Comparison of ENCODE assay signal across 1 cellular context in the genomic region with DNA sequence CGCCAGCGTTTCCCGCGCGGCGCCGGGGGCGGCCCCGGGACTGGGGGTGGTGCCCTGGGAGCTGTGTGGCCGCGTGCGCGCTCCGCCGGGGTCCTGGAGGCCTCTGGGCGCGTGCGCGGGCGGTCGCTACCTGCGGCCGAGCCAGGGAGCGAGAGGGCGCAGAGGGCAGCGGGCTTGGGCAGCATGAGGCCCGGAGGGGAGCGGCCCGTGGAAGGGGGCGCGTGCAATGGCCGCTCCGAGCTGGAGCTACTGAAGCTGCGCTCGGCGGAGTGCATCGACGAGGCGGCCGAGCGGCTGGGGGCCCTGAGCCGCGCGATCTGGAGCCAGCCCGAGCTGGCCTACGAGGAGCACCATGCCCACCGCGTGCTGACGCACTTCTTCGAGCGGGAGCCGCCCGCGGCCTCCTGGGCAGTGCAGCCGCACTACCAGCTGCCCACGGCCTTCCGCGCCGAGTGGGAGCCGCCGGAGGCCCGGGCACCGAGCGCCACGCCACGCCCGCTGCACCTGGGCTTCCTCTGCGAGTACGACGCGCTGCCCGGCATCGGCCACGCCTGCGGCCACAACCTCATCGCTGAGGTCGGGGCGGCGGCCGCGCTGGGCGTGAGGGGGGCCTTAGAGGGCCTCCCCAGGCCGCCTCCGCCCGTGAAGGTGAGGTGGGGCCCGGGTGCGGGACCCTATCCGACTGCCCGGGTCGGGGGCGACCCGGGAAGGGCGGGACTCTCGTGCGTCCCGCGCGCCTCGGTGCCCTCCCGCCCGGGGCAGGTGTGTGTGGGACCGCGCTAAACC.
A peak's percentile ranks its signal among the peaks of the same experiment; 100 is the strongest.
TF ChIP-seq lines count a peak whose summit lies in the region.

A gene with protein sequence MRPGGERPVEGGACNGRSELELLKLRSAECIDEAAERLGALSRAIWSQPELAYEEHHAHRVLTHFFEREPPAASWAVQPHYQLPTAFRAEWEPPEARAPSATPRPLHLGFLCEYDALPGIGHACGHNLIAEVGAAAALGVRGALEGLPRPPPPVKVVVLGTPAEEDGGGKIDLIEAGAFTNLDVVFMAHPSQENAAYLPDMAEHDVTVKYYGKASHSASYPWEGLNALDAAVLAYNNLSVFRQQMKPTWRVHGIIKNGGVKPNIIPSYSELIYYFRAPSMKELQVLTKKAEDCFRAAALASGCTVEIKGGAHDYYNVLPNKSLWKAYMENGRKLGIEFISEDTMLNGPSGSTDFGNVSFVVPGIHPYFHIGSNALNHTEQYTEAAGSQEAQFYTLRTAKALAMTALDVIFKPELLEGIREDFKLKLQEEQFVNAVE (plus strand): TSS at position 94 of the 786 bp plus-strand sequence. CDS start 90 bp downstream, at position 184.

TF ChIP-seq in HepG2, 621 proteins besides CTCF, POLR2A, EP300 and RAD21 (continued from another document and continues in another):
- TF ChIP-seq, protein P1, sequence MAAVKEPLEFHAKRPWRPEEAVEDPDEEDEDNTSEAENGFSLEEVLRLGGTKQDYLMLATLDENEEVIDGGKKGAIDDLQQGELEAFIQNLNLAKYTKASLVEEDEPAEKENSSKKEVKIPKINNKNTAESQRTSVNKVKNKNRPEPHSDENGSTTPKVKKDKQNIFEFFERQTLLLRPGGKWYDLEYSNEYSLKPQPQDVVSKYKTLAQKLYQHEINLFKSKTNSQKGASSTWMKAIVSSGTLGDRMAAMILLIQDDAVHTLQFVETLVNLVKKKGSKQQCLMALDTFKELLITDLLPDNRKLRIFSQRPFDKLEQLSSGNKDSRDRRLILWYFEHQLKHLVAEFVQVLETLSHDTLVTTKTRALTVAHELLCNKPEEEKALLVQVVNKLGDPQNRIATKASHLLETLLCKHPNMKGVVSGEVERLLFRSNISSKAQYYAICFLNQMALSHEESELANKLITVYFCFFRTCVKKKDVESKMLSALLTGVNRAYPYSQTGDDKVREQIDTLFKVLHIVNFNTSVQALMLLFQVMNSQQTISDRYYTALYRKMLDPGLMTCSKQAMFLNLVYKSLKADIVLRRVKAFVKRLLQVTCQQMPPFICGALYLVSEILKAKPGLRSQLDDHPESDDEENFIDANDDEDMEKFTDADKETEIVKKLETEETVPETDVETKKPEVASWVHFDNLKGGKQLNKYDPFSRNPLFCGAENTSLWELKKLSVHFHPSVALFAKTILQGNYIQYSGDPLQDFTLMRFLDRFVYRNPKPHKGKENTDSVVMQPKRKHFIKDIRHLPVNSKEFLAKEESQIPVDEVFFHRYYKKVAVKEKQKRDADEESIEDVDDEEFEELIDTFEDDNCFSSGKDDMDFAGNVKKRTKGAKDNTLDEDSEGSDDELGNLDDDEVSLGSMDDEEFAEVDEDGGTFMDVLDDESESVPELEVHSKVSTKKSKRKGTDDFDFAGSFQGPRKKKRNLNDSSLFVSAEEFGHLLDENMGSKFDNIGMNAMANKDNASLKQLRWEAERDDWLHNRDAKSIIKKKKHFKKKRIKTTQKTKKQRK (IDR thresholded peaks at IDR 0.05; ENCODE audit: low read length): no peak
- TF ChIP-seq, protein P2, sequence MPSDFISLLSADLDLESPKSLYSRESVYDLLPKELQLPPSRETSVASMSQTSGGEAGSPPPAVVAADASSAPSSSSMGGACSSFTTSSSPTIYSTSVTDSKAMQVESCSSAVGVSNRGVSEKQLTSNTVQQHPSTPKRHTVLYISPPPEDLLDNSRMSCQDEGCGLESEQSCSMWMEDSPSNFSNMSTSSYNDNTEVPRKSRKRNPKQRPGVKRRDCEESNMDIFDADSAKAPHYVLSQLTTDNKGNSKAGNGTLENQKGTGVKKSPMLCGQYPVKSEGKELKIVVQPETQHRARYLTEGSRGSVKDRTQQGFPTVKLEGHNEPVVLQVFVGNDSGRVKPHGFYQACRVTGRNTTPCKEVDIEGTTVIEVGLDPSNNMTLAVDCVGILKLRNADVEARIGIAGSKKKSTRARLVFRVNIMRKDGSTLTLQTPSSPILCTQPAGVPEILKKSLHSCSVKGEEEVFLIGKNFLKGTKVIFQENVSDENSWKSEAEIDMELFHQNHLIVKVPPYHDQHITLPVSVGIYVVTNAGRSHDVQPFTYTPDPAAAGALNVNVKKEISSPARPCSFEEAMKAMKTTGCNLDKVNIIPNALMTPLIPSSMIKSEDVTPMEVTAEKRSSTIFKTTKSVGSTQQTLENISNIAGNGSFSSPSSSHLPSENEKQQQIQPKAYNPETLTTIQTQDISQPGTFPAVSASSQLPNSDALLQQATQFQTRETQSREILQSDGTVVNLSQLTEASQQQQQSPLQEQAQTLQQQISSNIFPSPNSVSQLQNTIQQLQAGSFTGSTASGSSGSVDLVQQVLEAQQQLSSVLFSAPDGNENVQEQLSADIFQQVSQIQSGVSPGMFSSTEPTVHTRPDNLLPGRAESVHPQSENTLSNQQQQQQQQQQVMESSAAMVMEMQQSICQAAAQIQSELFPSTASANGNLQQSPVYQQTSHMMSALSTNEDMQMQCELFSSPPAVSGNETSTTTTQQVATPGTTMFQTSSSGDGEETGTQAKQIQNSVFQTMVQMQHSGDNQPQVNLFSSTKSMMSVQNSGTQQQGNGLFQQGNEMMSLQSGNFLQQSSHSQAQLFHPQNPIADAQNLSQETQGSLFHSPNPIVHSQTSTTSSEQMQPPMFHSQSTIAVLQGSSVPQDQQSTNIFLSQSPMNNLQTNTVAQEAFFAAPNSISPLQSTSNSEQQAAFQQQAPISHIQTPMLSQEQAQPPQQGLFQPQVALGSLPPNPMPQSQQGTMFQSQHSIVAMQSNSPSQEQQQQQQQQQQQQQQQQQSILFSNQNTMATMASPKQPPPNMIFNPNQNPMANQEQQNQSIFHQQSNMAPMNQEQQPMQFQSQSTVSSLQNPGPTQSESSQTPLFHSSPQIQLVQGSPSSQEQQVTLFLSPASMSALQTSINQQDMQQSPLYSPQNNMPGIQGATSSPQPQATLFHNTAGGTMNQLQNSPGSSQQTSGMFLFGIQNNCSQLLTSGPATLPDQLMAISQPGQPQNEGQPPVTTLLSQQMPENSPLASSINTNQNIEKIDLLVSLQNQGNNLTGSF (CRISPR knock-in tag; IDR thresholded peaks at IDR 0.05): peak; percentile 59; the same call in 1 of the 2 replicates
- TF ChIP-seq ZNF33B (CRISPR knock-in tag; IDR thresholded peaks at IDR 0.05): peak; percentile 80
- TF ChIP-seq ZNF207 (IDR thresholded peaks at IDR 0.05; ENCODE audit: borderline replicate concordance): no peak
- TF ChIP-seq ZBTB1 (CRISPR knock-in tag; IDR thresholded peaks at IDR 0.05; ENCODE audit: borderline replicate concordance): no peak
- TF ChIP-seq, protein P3, sequence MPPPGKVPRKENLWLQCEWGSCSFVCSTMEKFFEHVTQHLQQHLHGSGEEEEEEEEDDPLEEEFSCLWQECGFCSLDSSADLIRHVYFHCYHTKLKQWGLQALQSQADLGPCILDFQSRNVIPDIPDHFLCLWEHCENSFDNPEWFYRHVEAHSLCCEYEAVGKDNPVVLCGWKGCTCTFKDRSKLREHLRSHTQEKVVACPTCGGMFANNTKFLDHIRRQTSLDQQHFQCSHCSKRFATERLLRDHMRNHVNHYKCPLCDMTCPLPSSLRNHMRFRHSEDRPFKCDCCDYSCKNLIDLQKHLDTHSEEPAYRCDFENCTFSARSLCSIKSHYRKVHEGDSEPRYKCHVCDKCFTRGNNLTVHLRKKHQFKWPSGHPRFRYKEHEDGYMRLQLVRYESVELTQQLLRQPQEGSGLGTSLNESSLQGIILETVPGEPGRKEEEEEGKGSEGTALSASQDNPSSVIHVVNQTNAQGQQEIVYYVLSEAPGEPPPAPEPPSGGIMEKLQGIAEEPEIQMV (CRISPR knock-in tag; IDR thresholded peaks at IDR 0.05; ENCODE audit: low read depth): no peak
- TF ChIP-seq, protein P4, sequence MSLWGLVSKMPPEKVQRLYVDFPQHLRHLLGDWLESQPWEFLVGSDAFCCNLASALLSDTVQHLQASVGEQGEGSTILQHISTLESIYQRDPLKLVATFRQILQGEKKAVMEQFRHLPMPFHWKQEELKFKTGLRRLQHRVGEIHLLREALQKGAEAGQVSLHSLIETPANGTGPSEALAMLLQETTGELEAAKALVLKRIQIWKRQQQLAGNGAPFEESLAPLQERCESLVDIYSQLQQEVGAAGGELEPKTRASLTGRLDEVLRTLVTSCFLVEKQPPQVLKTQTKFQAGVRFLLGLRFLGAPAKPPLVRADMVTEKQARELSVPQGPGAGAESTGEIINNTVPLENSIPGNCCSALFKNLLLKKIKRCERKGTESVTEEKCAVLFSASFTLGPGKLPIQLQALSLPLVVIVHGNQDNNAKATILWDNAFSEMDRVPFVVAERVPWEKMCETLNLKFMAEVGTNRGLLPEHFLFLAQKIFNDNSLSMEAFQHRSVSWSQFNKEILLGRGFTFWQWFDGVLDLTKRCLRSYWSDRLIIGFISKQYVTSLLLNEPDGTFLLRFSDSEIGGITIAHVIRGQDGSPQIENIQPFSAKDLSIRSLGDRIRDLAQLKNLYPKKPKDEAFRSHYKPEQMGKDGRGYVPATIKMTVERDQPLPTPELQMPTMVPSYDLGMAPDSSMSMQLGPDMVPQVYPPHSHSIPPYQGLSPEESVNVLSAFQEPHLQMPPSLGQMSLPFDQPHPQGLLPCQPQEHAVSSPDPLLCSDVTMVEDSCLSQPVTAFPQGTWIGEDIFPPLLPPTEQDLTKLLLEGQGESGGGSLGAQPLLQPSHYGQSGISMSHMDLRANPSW (CRISPR knock-in tag; IDR thresholded peaks at IDR 0.05; ENCODE audit: borderline replicate concordance): no peak
- TF ChIP-seq, protein P5, sequence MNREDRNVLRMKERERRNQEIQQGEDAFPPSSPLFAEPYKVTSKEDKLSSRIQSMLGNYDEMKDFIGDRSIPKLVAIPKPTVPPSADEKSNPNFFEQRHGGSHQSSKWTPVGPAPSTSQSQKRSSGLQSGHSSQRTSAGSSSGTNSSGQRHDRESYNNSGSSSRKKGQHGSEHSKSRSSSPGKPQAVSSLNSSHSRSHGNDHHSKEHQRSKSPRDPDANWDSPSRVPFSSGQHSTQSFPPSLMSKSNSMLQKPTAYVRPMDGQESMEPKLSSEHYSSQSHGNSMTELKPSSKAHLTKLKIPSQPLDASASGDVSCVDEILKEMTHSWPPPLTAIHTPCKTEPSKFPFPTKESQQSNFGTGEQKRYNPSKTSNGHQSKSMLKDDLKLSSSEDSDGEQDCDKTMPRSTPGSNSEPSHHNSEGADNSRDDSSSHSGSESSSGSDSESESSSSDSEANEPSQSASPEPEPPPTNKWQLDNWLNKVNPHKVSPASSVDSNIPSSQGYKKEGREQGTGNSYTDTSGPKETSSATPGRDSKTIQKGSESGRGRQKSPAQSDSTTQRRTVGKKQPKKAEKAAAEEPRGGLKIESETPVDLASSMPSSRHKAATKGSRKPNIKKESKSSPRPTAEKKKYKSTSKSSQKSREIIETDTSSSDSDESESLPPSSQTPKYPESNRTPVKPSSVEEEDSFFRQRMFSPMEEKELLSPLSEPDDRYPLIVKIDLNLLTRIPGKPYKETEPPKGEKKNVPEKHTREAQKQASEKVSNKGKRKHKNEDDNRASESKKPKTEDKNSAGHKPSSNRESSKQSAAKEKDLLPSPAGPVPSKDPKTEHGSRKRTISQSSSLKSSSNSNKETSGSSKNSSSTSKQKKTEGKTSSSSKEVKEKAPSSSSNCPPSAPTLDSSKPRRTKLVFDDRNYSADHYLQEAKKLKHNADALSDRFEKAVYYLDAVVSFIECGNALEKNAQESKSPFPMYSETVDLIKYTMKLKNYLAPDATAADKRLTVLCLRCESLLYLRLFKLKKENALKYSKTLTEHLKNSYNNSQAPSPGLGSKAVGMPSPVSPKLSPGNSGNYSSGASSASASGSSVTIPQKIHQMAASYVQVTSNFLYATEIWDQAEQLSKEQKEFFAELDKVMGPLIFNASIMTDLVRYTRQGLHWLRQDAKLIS (CRISPR knock-in tag; IDR thresholded peaks at IDR 0.05): no peak
- TF ChIP-seq ZNF24 (IDR thresholded peaks at IDR 0.05): no peak
- peak; percentile 75; the same call in 1 of the 2 replicates for TF ChIP-seq GABPB1 (CRISPR knock-in tag; IDR thresholded peaks at IDR 0.05)
- TF ChIP-seq ZNF367 (CRISPR knock-in tag; IDR thresholded peaks at IDR 0.05; ENCODE audit: borderline replicate concordance): peak; percentile 80; the same call in 1 of the 2 replicates
- no peak; the same call in 1 of the 2 replicates for TF ChIP-seq ZSCAN9 (CRISPR knock-in tag; IDR thresholded peaks at IDR 0.05; ENCODE audit: borderline replicate concordance)
- TF ChIP-seq ZFP41 (CRISPR knock-in tag; IDR thresholded peaks at IDR 0.05; ENCODE audit: borderline replicate concordance): no peak
- TF ChIP-seq SIN3A (IDR thresholded peaks at IDR 0.05; ENCODE audit: borderline replicate concordance, low read depth, low read length): peak; percentile 69; the same call in 1 of the 2 replicates
- peak; percentile 84; the same call in 1 of the 2 replicates for TF ChIP-seq WIZ (CRISPR knock-in tag; IDR thresholded peaks at IDR 0.05)
- peak; percentile 84; the same call in 1 of the 2 replicates for TF ChIP-seq EED (CRISPR knock-in tag; IDR thresholded peaks at IDR 0.05)
- 0 out of 2 replicates have a peak, but pooled peaks have one; percentile 19 for TF ChIP-seq CHD2 (IDR thresholded peaks at IDR 0.05; ENCODE audit: low read depth, low read length)
- no peak for TF ChIP-seq HOXD1 (CRISPR knock-in tag; IDR thresholded peaks at IDR 0.05)
- TF ChIP-seq ZFP36 (IDR thresholded peaks at IDR 0.05; ENCODE audit: borderline replicate concordance, low read depth, low read length, partially characterized antibody): no peak
- TF ChIP-seq, protein P6, sequence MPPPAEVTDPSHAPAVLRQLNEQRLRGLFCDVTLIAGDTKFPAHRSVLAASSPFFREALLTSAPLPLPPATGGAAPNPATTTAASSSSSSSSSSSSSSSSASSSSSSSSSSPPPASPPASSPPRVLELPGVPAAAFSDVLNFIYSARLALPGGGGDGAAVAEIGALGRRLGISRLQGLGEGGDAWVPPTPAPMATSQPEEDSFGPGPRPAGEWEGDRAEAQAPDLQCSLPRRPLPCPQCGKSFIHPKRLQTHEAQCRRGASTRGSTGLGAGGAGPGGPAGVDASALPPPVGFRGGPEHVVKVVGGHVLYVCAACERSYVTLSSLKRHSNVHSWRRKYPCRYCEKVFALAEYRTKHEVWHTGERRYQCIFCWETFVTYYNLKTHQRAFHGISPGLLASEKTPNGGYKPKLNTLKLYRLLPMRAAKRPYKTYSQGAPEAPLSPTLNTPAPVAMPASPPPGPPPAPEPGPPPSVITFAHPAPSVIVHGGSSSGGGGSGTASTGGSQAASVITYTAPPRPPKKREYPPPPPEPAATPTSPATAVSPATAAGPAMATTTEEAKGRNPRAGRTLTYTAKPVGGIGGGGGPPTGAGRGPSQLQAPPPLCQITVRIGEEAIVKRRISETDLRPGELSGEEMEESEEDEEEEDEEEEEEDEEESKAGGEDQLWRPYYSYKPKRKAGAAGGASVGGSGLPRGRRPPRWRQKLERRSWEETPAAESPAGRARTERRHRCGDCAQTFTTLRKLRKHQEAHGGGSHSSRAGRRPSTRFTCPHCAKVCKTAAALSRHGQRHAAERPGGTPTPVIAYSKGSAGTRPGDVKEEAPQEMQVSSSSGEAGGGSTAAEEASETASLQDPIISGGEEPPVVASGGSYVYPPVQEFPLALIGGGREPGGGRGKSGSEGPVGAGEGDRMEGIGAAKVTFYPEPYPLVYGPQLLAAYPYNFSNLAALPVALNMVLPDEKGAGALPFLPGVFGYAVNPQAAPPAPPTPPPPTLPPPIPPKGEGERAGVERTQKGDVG (CRISPR knock-in tag; IDR thresholded peaks at IDR 0.05; ENCODE audit: borderline replicate concordance): no peak
- TF ChIP-seq BRD4 (CRISPR knock-in tag; IDR thresholded peaks at IDR 0.05): peak; percentile 56
- peak; percentile 52; the same call in 1 of the 2 replicates for TF ChIP-seq ZMYM4 (CRISPR knock-in tag; IDR thresholded peaks at IDR 0.05)
- peak; percentile 32 for TF ChIP-seq GATAD1 (CRISPR knock-in tag; IDR thresholded peaks at IDR 0.05)
- TF ChIP-seq ZNF616 (CRISPR knock-in tag; IDR thresholded peaks at IDR 0.05; ENCODE audit: low read depth): peak; percentile 53; the same call in 1 of the 2 replicates
- peak; percentile 49; the same call in 1 of the 2 replicates for TF ChIP-seq SMYD3 (CRISPR knock-in tag; IDR thresholded peaks at IDR 0.05)
- no peak for TF ChIP-seq ZNF572 (CRISPR knock-in tag; IDR thresholded peaks at IDR 0.05)
- no peak for TF ChIP-seq GTF3A (CRISPR knock-in tag; conservative IDR thresholded peaks at IDR 0.05)
- TF ChIP-seq MTA1 (CRISPR knock-in tag; IDR thresholded peaks at IDR 0.05; ENCODE audit: borderline replicate concordance): peak; percentile 91; the same call in 1 of the 2 replicates
- TF ChIP-seq XBP1 (CRISPR knock-in tag; IDR thresholded peaks at IDR 0.05): no peak
- TF ChIP-seq NBN (conservative IDR thresholded peaks at IDR 0.05): no peak
